14 cellular contexts compared by ENCODE assay signal in the genomic region with DNA sequence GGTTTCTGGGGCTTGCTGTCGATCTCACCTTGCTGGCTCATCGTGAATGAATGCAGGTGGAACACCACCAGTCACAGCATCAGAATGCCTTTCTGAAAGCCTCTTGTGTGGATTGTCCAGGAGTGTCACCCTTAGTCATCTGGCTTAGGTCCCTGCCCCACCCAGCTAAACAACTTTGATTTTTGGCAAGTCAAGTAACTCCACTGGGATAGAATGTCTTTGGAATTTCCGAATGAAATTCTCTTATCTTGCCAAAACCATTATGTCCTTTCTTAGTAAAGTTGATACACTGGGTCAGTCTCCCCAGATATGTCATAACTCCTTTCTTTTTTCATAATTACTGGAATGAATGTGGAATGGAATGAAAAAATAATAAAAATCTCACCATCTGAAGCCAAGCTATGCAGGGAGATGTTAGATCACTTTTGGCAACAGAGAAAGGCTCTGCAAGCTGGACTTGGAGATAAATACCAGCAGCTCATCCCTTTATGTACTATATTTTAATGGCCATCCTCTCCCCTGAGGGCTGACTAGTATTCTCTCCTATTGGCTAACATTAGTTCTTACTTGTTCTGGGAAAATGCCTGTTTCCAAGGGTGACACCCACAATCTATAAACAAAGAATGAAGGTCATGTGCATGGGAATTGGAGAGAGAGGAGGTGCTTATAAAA. TPM values are rescaled to one million over a fixed set of nuclear protein-coding genes. Genes with fewer than 3 reads are reported as not detected.
A peak's percentile ranks its signal among the peaks of the same experiment; 100 is the strongest.
DNase-seq lines count a peak whose midpoint lies in the region; ATAC-seq and TF ChIP-seq lines count a peak whose summit lies in the region.
"Had no signal": no experiment of that assay in that cellular context is flagged by ENCODE, and none has a peak within 500 bp of the region (broad histone marks: within the 10 kb centered on the region; RNA-seq: fewer than 3 reads in every experiment).

No MANE protein-coding gene starts in this region.

- H4K91ac ChIP-seq in trophoblast cell (ENCODE audit: low read depth, low read length) = no peak overlapping the region

- ATAC-seq in RWPE2 (ENCODE audit: low read depth) (peak; percentile 87), HG03521 (IDR thresholded peaks at IDR 0.05; ENCODE audit: unreplicated experiment) (no peak)
- ATAC-seq: stimulated activated effector memory CD8-positive, alpha-beta T cell treated with anti-CD3 and anti-CD28 coated beads, Interleukin-12 subunit alpha, Interleukin-12 subunit beta, amount 100 ng/mL, for 72 hours had no signal

- H3K27me3 ChIP-seq in RWPE2 (ENCODE audit: insufficient read depth, poor library complexity, severe bottlenecking) (no peaks in the 10 kb centered on the region), trophoblast cell (ENCODE audit: insufficient read depth, low read length) (no peaks in the 10 kb centered on the region), Karpas-422 (ENCODE audit: low read length) (no peaks in the 10 kb centered on the region)
- H3K27me3 ChIP-seq: gastrocnemius medialis had no signal

- no peaks in the 10 kb centered on the region for H3K36me3 ChIP-seq in RWPE2 (ENCODE audit: low read depth)
- no peaks in the 10 kb centered on the region for H3K36me3 ChIP-seq in trophoblast cell (ENCODE audit: control insufficient read depth in 1 of 2, insufficient read depth in 2 of 2, low read length in 2 of 2)
- H3K36me3 ChIP-seq in Karpas-422 (ENCODE audit: insufficient read depth, low read length) = no peaks in the 10 kb centered on the region
- H3K36me3 ChIP-seq: gastrocnemius medialis had no signal

- H3K23ac ChIP-seq in trophoblast cell (ENCODE audit: low read length) = no peak overlapping the region

- DNase-seq in EH (ENCODE audit: low read depth) (peak; percentile 98), RWPE2 (ENCODE audit: low spot score) (peak; percentile 89), fibroblast of villous mesenchyme (ENCODE audit: low read depth) (peak; percentile 92), trophoblast cell (peak; percentile 90 to 97), medulla oblongata (ENCODE audit: extremely low spot score) (no peak), KG1 (lab: John Stamatoyannopoulos, UW) (no peak), Karpas-422 (no peak)
- DNase-seq: activated gamma-delta T cell, DMS79, gastrocnemius medialis, NCI-H2081 treated with DMSO at 0.1 percent for 48 hours had no signal

- peaks cover 40% of the 10 kb centered on the region for H3K4me1 ChIP-seq in RWPE2 (ENCODE audit: insufficient read depth, poor library complexity, severe bottlenecking)
- no peaks in the 10 kb centered on the region for H3K4me1 ChIP-seq in trophoblast cell (ENCODE audit: control insufficient read depth in 1 of 2, insufficient read depth in 2 of 2, low read length in 2 of 2)
- no peaks in the 10 kb centered on the region for H3K4me1 ChIP-seq in Karpas-422 (ENCODE audit: low read length)
- H3K4me1 ChIP-seq: parathyroid adenoma had no signal

- no peak overlapping the region for H2BK12ac ChIP-seq in trophoblast cell (ENCODE audit: low read length)

- H3K4me3 ChIP-seq in RWPE2 (ENCODE audit: severe bottlenecking) (no peak overlapping the region), fibroblast of villous mesenchyme (ENCODE audit: low read depth, low read length) (no peak overlapping the region), trophoblast cell (ENCODE audit: low read depth, low read length) (no peak overlapping the region), Karpas-422 (ENCODE audit: low read length) (no peak overlapping the region)
- H3K4me3 ChIP-seq: gastrocnemius medialis had no signal

- no peaks in the 10 kb centered on the region for H3K9me2 ChIP-seq in Karpas-422 (replicated peaks; ENCODE audit: insufficient read depth, low read length)

- H3K4ac ChIP-seq in trophoblast cell (ENCODE audit: low read depth, low read length) = no peak overlapping the region

- H3K14ac ChIP-seq in trophoblast cell (ENCODE audit: low read length) = no peak overlapping the region

- no CpG with 5 or more reads among the region's 3 CpGs for WGBS in trophoblast cell (ENCODE audit: extremely low coverage, insufficient coverage, insufficient read length)

- no peak overlapping the region for H2AFZ ChIP-seq in trophoblast cell (ENCODE audit: insufficient read depth, low read length, poor library complexity)
- no peak overlapping the region for H2AFZ ChIP-seq in Karpas-422 (ENCODE audit: low read length)
- H2AFZ ChIP-seq: parathyroid adenoma had no signal

- H3K4me2 ChIP-seq in trophoblast cell (ENCODE audit: low read length) (no peak overlapping the region), Karpas-422 (ENCODE audit: low read depth, low read length, poor library complexity, severe bottlenecking) (no peak overlapping the region)

- no peak overlapping the region for H4K8ac ChIP-seq in trophoblast cell (ENCODE audit: low read depth, low read length)

- no peaks in the 10 kb centered on the region for H3K79me1 ChIP-seq in trophoblast cell (ENCODE audit: low read length)

- no peaks in the 10 kb centered on the region for H3K9me3 ChIP-seq in RWPE2 (ENCODE audit: severe bottlenecking)
- H3K9me3 ChIP-seq in trophoblast cell (ENCODE audit: insufficient read depth, low read depth, low read length) = no peaks in the 10 kb centered on the region
- no peaks in the 10 kb centered on the region for H3K9me3 ChIP-seq in Karpas-422 (ENCODE audit: low read length)
- H3K9me3 ChIP-seq: gastrocnemius medialis had no signal

- H2BK5ac ChIP-seq in trophoblast cell (ENCODE audit: low read depth, low read length, poor library complexity) = no peak overlapping the region

- H4K20me1 ChIP-seq in Karpas-422 (ENCODE audit: insufficient read depth, low read depth, low read length) = no peaks in the 10 kb centered on the region

- no peak overlapping the region for H2AK5ac ChIP-seq in trophoblast cell (ENCODE audit: low read length)

- no peak overlapping the region for H2BK120ac ChIP-seq in trophoblast cell (ENCODE audit: insufficient read depth, low read length, poor library complexity)

- H3K18ac ChIP-seq in trophoblast cell (ENCODE audit: low read length) = no peak overlapping the region

- H3K9ac ChIP-seq in trophoblast cell (ENCODE audit: low read length) (no peak overlapping the region), Karpas-422 (ENCODE audit: low read length) (no peak overlapping the region)
- H3K9ac ChIP-seq: parathyroid adenoma had no signal

- TF ChIP-seq CTCF in RWPE2 (IDR thresholded peaks at IDR 0.05; ENCODE audit: poor library complexity, severe bottlenecking) = no peak
- no peak for TF ChIP-seq CTCF in fibroblast of villous mesenchyme (IDR thresholded peaks at IDR 0.05; ENCODE audit: insufficient read depth, low read depth, low read length)

- H4K12ac ChIP-seq in trophoblast cell (ENCODE audit: low read depth, low read length) = no peak overlapping the region

- H3K27ac ChIP-seq in RWPE2 (ENCODE audit: poor library complexity, severe bottlenecking) (peak overlapping the region; percentile 98), trophoblast cell (ENCODE audit: low read depth, low read length) (no peak overlapping the region), Karpas-422 (ENCODE audit: low read length) (no peak overlapping the region)
- H3K27ac ChIP-seq: gastrocnemius medialis, parathyroid adenoma had no signal

- H3K79me2 ChIP-seq in trophoblast cell (ENCODE audit: control insufficient read depth, insufficient read depth, low read length, poor library complexity) = no peaks in the 10 kb centered on the region
- H3K79me2 ChIP-seq in Karpas-422 (ENCODE audit: low read length) = no peaks in the 10 kb centered on the region
- H3K79me2 ChIP-seq: parathyroid adenoma had no signal

RNA-seq across cellular contexts. Expression of gene INSIG2, which starts 35.4 kb away (rescaled TPM):
- total RNA-seq in fibroblast of villous mesenchyme = 6.1 and 13.0 TPM in 2 replicates
- 7.8 and 8.2 TPM in 2 replicates for polyA plus RNA-seq in trophoblast cell (2013)
- 17.8 and 37.6 TPM in 2 replicates for total RNA-seq in Karpas-422 (2014; rRNA removed; shearing (Covaris generic); ENCODE audit: low replicate concordance)

Comparison
In these comparisons a context has a peak if more than half of its experiments do, and no peak if none do; other contexts are left out.
1. DNase-seq: peak in EH (single experiment), RWPE2 (single experiment), fibroblast of villous mesenchyme (single experiment) and trophoblast cell (2 of 2); none in medulla oblongata (single experiment), KG1 (single experiment) and Karpas-422 (single experiment).